In genomic region chr5:168851902-168852321, GRCh38 we compare ENCODE assay signal across 9 cellular contexts.
DNase-seq lines count a peak whose midpoint lies in the region; ATAC-seq and TF ChIP-seq lines count a peak whose summit lies in the region.
"Had no signal": no experiment of that assay in that cellular context is flagged by ENCODE, and none has a peak within 500 bp of the region (broad histone marks: within the 10 kb centered on the region; RNA-seq: fewer than 3 reads in every experiment).

No MANE protein-coding gene starts in this region.

- H3K36me3 Mint-ChIP-seq in T-helper 17 cell (ENCODE audit: low read depth): no peaks in the 10 kb centered on the region
- H3K36me3 Mint-ChIP-seq: naive B cell had no signal

- TF ChIP-seq CTCF in AG09309 (IDR thresholded peaks at IDR 0.05; ENCODE audit: control insufficient read depth, insufficient read depth, low read depth, low read length, missing control alignments): no peak
- no peak for TF ChIP-seq CTCF in NB4 (IDR thresholded peaks at IDR 0.05; ENCODE audit: low read depth, low read length)

- no peak overlapping the region for H3K4me3 ChIP-seq in AG09309 (ENCODE audit: control insufficient read depth, low read depth, low read length)
- H3K4me3 ChIP-seq in NB4 (ENCODE audit: low read depth, low read length): no peak overlapping the region
- no peak overlapping the region for H3K4me3 ChIP-seq in MG63

- H3K27ac Mint-ChIP-seq in T-helper 17 cell: no peak overlapping the region

- ATAC-seq in T-helper 17 cell (no peak), GM19328 (IDR thresholded peaks at IDR 0.05; ENCODE audit: unreplicated experiment) (no peak)

- peaks cover 33% of the 10 kb centered on the region for H3K27me3 ChIP-seq in MG63

- H3K9me3 ChIP-seq in MG63 (no peaks in the 10 kb centered on the region), T-helper 17 cell (ENCODE audit: control insufficient read depth, low read length, poor library complexity, severe bottlenecking) (no peaks in the 10 kb centered on the region)

- TF ChIP-seq POLR2A in NB4 (IDR thresholded peaks at IDR 0.05; ENCODE audit: extremely low read depth, insufficient read length): no peak
- peak; percentile 58 for TF ChIP-seq POLR2A in erythroblast (IDR thresholded peaks at IDR 0.05; ENCODE audit: low read length)

- H3K4me3 Mint-ChIP-seq in T-helper 17 cell: no peak overlapping the region
- H3K4me3 Mint-ChIP-seq: naive B cell had no signal

- no peaks in the 10 kb centered on the region for H3K4me1 Mint-ChIP-seq in T-helper 17 cell
- H3K4me1 Mint-ChIP-seq: naive B cell had no signal

- peak; percentile 72 for DNase-seq in AG09309 (ENCODE audit: low read depth)
- DNase-seq in GM19240 (ENCODE audit: insufficient read length, low spot score): peak; percentile 9
- peak; percentile 84 for DNase-seq in NB4 (ENCODE audit: low read depth)
- peak; percentile 88 to 89 for DNase-seq in erythroblast (lab: John Stamatoyannopoulos, UW)
- DNase-seq in D341Med (ENCODE audit: low spot score): no peak
- DNase-seq in MG63: no peak
- no peak for DNase-seq in T-helper 17 cell
- DNase-seq: naive B cell had no signal

- H3K27me3 Mint-ChIP-seq in T-helper 17 cell: peaks cover 42% of the 10 kb centered on the region

- H3K36me3 ChIP-seq in MG63: no peaks in the 10 kb centered on the region

Comparison
In these comparisons a context has a peak if more than half of its experiments do, and no peak if none do; other contexts are left out.
1. DNase-seq: peak in AG09309 (single experiment), GM19240 (single experiment), NB4 (single experiment) and erythroblast (2 of 2); none in D341Med (single experiment), MG63 (single experiment) and T-helper 17 cell (0 of 3).